In genomic region chr20:60050193-60050960, GRCh38 we compare ENCODE assay signal across 10 cellular contexts.
DNase-seq lines count a peak whose midpoint lies in the region; ATAC-seq, FAIRE-seq and TF ChIP-seq lines count a peak whose summit lies in the region.
"Had no signal": no experiment of that assay in that cellular context is flagged by ENCODE, and none has a peak within 500 bp of the region (broad histone marks: within the 10 kb centered on the region; RNA-seq: fewer than 3 reads in every experiment).

No MANE protein-coding gene starts in this region.

- H3K27ac ChIP-seq in H1 (ENCODE audit: low read depth, low read length): no peak overlapping the region
- H3K27ac ChIP-seq in sigmoid colon: no peak overlapping the region

- H3K27ac Mint-ChIP-seq in natural killer cell: no peak overlapping the region

- peak; percentile 86 for FAIRE-seq in H1 (lab: Jason Lieb, UNC)

- H2BK5ac ChIP-seq in H1 (ENCODE audit: low read depth, low read length): no peak overlapping the region

- peak; percentile 74 to 92 (median 79) for TF ChIP-seq CTCF in H1 (IDR thresholded peaks at IDR 0.05; ENCODE audit: control extremely low read depth in 1 of 3, insufficient read depth in 1 of 3, low read depth in 1 of 3, low read length in 3 of 3)
- no peak for TF ChIP-seq CTCF in sigmoid colon (IDR thresholded peaks at IDR 0.05)
- TF ChIP-seq CTCF in natural killer cell (IDR thresholded peaks at IDR 0.05): no peak

- no peak overlapping the region for H4K8ac ChIP-seq in H1 (ENCODE audit: extremely low read depth, insufficient read depth, low read length)

- CTCF ChIA-PET in H1 (lab: Charles Lee; ENCODE audit: partially characterized antibody): interaction anchor here (0.7 to 3.5 kb wide), 14 partner anchors 14 to 1001 kb away, joined by 3 to 14 read pairs (median 4); no protein-coding TSS in a partner anchor

- H3K9ac ChIP-seq in H1 (replicated peaks in 1 of 4; ENCODE audit: extremely low read depth in 1 of 4, low read depth in 3 of 4, low read length in 3 of 4): no peak overlapping the region

- no peak overlapping the region for H2BK20ac ChIP-seq in H1 (ENCODE audit: low read length)

- H2AFZ ChIP-seq in H1 (ENCODE audit: low read length): no peak overlapping the region

- no peak overlapping the region for H4K91ac ChIP-seq in H1 (replicated peaks; ENCODE audit: insufficient read length, low read length)

- H4K5ac ChIP-seq in H1 (ENCODE audit: insufficient read length, low read depth, low read length): no peak overlapping the region

- H2BK120ac ChIP-seq in H1 (replicated peaks; ENCODE audit: low read depth, low read length): no peak overlapping the region

- TF ChIP-seq POLR2A in H1 (IDR thresholded peaks at IDR 0.05; ENCODE audit: control extremely low read depth in 1 of 2, low read depth in 2 of 2, low read length in 2 of 2) (no peak), sigmoid colon (IDR thresholded peaks at IDR 0.05) (no peak)

- no peak overlapping the region for H3K14ac ChIP-seq in H1 (ENCODE audit: insufficient read length)

- H3K4me1 ChIP-seq in H1 (replicated peaks in 1 of 4; ENCODE audit: control insufficient read depth in 3 of 4, insufficient read depth in 4 of 4, low read length in 3 of 4) (no peaks in the 10 kb centered on the region), sigmoid colon (peaks cover 0 to 6% (median 0%) of the 10 kb centered on the region in 4 donors)

- H3K4ac ChIP-seq in H1 (replicated peaks; ENCODE audit: insufficient read length, low read depth, low read length): no peak overlapping the region

- H3K27me3 ChIP-seq in H1 (replicated peaks in 1 of 4; ENCODE audit: control insufficient read depth in 3 of 4, extremely low read depth in 1 of 4, insufficient read depth in 3 of 4, low read length in 3 of 4): no peaks in the 10 kb centered on the region; a peak in 1 of 7 replicates
- peaks cover 0 to 21% (median 9%) of the 10 kb centered on the region in 3 donors for H3K27me3 ChIP-seq in sigmoid colon

- H3K23ac ChIP-seq in H1 (ENCODE audit: insufficient read length): no peak overlapping the region

- H2AK5ac ChIP-seq in H1 (ENCODE audit: low read depth, low read length): no peak overlapping the region

- H4K20me1 ChIP-seq in H1 (replicated peaks in 1 of 2; ENCODE audit: control insufficient read depth in 1 of 2, insufficient read depth in 2 of 2, low read length in 2 of 2): no peaks in the 10 kb centered on the region

- H3K36me3 Mint-ChIP-seq in natural killer cell: no peaks in the 10 kb centered on the region

- TF ChIP-seq RAD21 in H1 (IDR thresholded peaks at IDR 0.05 in 1 of 2, conservative IDR thresholded peaks at IDR 0.05 in 1 of 2; ENCODE audit: low read depth in 2 of 2, low read length in 2 of 2): peak; percentile 63 to 80

- no peaks in the 10 kb centered on the region for H3K79me1 ChIP-seq in H1 (ENCODE audit: low read depth, low read length)

- H3K79me2 ChIP-seq in H1 (ENCODE audit: control insufficient read depth in 1 of 2, insufficient read depth in 2 of 2, low read length in 2 of 2): no peaks in the 10 kb centered on the region

- no peak overlapping the region for H3K4me2 ChIP-seq in H1 (ENCODE audit: insufficient read depth in 1 of 2, low read depth in 2 of 2, low read length in 2 of 2)

- no peak overlapping the region for H2BK12ac ChIP-seq in H1 (ENCODE audit: low read depth, low read length)

- H3K4me1 Mint-ChIP-seq in natural killer cell: peaks cover 24 to 25% of the 10 kb centered on the region in 2 donors

- H3K36me3 ChIP-seq in H1 (ENCODE audit: control insufficient read depth in 2 of 4, insufficient read depth in 4 of 4, low read length in 3 of 4): no peaks in the 10 kb centered on the region
- H3K36me3 ChIP-seq in sigmoid colon: no peaks in the 10 kb centered on the region

- no peak for TF ChIP-seq EP300 in H1 (IDR thresholded peaks at IDR 0.05; ENCODE audit: borderline replicate concordance in 1 of 2, low read depth in 2 of 2, low read length in 2 of 2)
- no peak for TF ChIP-seq EP300 in sigmoid colon (IDR thresholded peaks at IDR 0.05)

- H2BK15ac ChIP-seq in H1 (ENCODE audit: low read length): no peak overlapping the region

- H3K4me3 ChIP-seq in H1 (ENCODE audit: extremely low read depth in 1 of 4, insufficient read depth in 2 of 4, low read depth in 3 of 4, low read length in 4 of 4) (no peak overlapping the region), sigmoid colon (no peak overlapping the region)

- no peak overlapping the region for H3K56ac ChIP-seq in H1 (replicated peaks; ENCODE audit: insufficient read length, low read depth, low read length)

- H3K9me3 ChIP-seq in H1 (ENCODE audit: insufficient read depth in 2 of 2, low read depth in 1 of 2, low read length in 1 of 2) (no peaks in the 10 kb centered on the region), sigmoid colon (no peaks in the 10 kb centered on the region)

- intact Hi-C loops in sigmoid colon (cut with DNase I) (no loop called here), natural killer cell (cut with micrococcal nuclease) (no loop called here)

- DNase-seq in NCI-H2171 treated with DMSO at 0.1 percent for 48 hours (lab: John Stamatoyannopoulos, UW) (peak; percentile 20), NCI-H2171 (lab: John Stamatoyannopoulos, UW) (no peak), NCI-H526 treated with DMSO at 0.1 percent for 48 hours (lab: John Stamatoyannopoulos, UW) (peak; percentile 17), H1 (ENCODE audit: low read depth in 1 of 2, low spot score in 2 of 2) (peak; percentile 38 to 68), sigmoid colon (peak; percentile 29), natural killer cell (no peak)
- no peak for DNase-seq in stimulated activated CD4-positive, alpha-beta T cell treated with anti-CD3 and anti-CD28 coated beads, Interleukin-4, amount 100 ng/mL, for 1 hour
- DNase-seq: foreskin melanocyte, NCI-H1092 had no signal

- no peak overlapping the region for H3K4me3 Mint-ChIP-seq in natural killer cell

- no peak overlapping the region for H3K18ac ChIP-seq in H1 (ENCODE audit: extremely low read depth, low read length)

- H3K9me3 Mint-ChIP-seq in natural killer cell: no peaks in the 10 kb centered on the region

- peaks cover 0 to 2% of the 10 kb centered on the region in 2 donors for H3K27me3 Mint-ChIP-seq in natural killer cell (ENCODE audit: low read depth in 2 of 2)

- ATAC-seq in HG02970 (IDR thresholded peaks at IDR 0.05; ENCODE audit: low FRiP score, unreplicated experiment): no peak
- no peak for ATAC-seq in natural killer cell

- POLR2A ChIA-PET in H1 (lab: Charles Lee; ENCODE audit: partially characterized antibody): interaction anchor here (0.8 kb wide), 1 partner anchor 102 kb away, joined by 3 read pairs; no protein-coding TSS in a partner anchor

- no peaks in the 10 kb centered on the region for H3K23me2 ChIP-seq in H1 (ENCODE audit: low read depth, low read length)

- 75% methylated on average over 13 of the region's 13 CpGs; no CpG with 5 or more reads in 1 of the 2 experiments for WGBS in H1 (ENCODE audit: extremely low coverage in 1 of 2, insufficient coverage in 1 of 2, insufficient read length in 1 of 2, insufficient replicate concordance in 2 of 2, low coverage in 1 of 2, low lambda C conversion rate in 2 of 2, missing lambda C conversion rate in 1 of 2), 2 experiments
- WGBS in sigmoid colon, 2 donors: 69 to 83% methylated on average over 13 of the region's 13 CpGs

TF ChIP-seq in H1, 55 proteins besides CTCF, POLR2A, EP300 and RAD21:
- TF ChIP-seq YY1 (IDR thresholded peaks at IDR 0.05; ENCODE audit: low read depth, low read length) (peak; percentile 65; the same call in 1 of the 2 replicates), BRCA1 (IDR thresholded peaks at IDR 0.05; ENCODE audit: low read depth, low read length) (no peak)

Comparison
In these comparisons a context has a peak if more than half of its experiments do, and no peak if none do; other contexts are left out.
1. DNase-seq: peak in NCI-H2171 treated with DMSO at 0.1 percent for 48 hours (single experiment), NCI-H526 treated with DMSO at 0.1 percent for 48 hours (single experiment), H1 (2 of 2) and sigmoid colon (single experiment); none in NCI-H2171 (single experiment), stimulated activated CD4-positive, alpha-beta T cell treated with anti-CD3 and anti-CD28 coated beads, Interleukin-4, amount 100 ng/mL, for 1 hour (single experiment) and natural killer cell (single experiment).
2. CTCF ChIP-seq: peak in H1 (3 of 3); none in sigmoid colon (0 of 4) and natural killer cell (single experiment).